8 cellular contexts compared by ENCODE assay signal in genomic region chr4:110196871-110197420, GRCh38. TPM values are rescaled to one million over a fixed set of nuclear protein-coding genes. Genes with fewer than 3 reads are reported as not detected.
A peak's percentile ranks its signal among the peaks of the same experiment; 100 is the strongest.
DNase-seq lines count a peak whose midpoint lies in the region; ATAC-seq lines count a peak whose summit lies in the region.

No MANE protein-coding gene starts in this region.

- DNase-seq in NCI-H748 (lab: John Stamatoyannopoulos, UW; ENCODE audit: unreplicated experiment) (peak; percentile 76), NCI-H748 treated with DMSO at 0.1 percent for 48 hours (lab: John Stamatoyannopoulos, UW) (no peak), NCI-H345 treated with DMSO at 0.1 percent for 48 hours (lab: John Stamatoyannopoulos, UW; ENCODE audit: unreplicated experiment) (peak; percentile 8)
- peak; percentile 69 for DNase-seq in activated T-cell treated with anti-CD3 and anti-CD28 coated beads, Interleukin-2, amount 50 U/mL, for 1 hour
- peak; percentile 69 for DNase-seq in stimulated activated naive CD8-positive, alpha-beta T cell treated with anti-CD3 and anti-CD28 coated beads, Interleukin-15, Interleukin-2, amounts not matched to agents 100 U/mL and 50 U/mL, for 24 hours

- H3K27ac ChIP-seq in muscle layer of duodenum (ENCODE audit: low read length) = peak overlapping the region; percentile 90

- no peaks in the 10 kb centered on the region for H3K36me3 ChIP-seq in muscle layer of duodenum (ENCODE audit: control insufficient read depth in 1 of 2, insufficient read depth in 2 of 2, low read length in 2 of 2)

- H3K27me3 ChIP-seq in muscle layer of duodenum (ENCODE audit: low read depth, low read length) = no peaks in the 10 kb centered on the region

- peak; percentile 29 for ATAC-seq in HG02852 (IDR thresholded peaks at IDR 0.05; ENCODE audit: unreplicated experiment)
- peak; percentile 50 for ATAC-seq in esophagus mucosa
- ATAC-seq in stimulated activated naive CD8-positive, alpha-beta T cell treated with anti-CD3 and anti-CD28 coated beads, Interleukin-15, Interleukin-2, amounts not matched to agents 100 U/mL and 50 U/mL, for 24 hours = peak; percentile 26

- H3K4me3 ChIP-seq in muscle layer of duodenum (ENCODE audit: low read depth in 1 of 2, low read length in 2 of 2) = peak overlapping the region; percentile 82 to 95

- peaks cover 9 to 17% of the 10 kb centered on the region in 2 donors for H3K4me1 ChIP-seq in muscle layer of duodenum (ENCODE audit: control insufficient read depth in 1 of 2, insufficient read depth in 2 of 2, low read length in 2 of 2)

- no peaks in the 10 kb centered on the region for H3K9me3 ChIP-seq in muscle layer of duodenum (ENCODE audit: control insufficient read depth in 1 of 2, low read length in 2 of 2)

RNA-seq across cellular contexts. Expression of gene ELOVL6, which starts 1.5 kb away (rescaled TPM):
- 29.1 TPM for total RNA-seq in esophagus mucosa
